2 cellular contexts compared by ENCODE assay signal in genomic region chr7:101945034-101945758, GRCh38.
TF ChIP-seq lines count a peak whose summit lies in the region.

No MANE protein-coding gene starts in this region.

TF ChIP-seq in liver, 16 proteins besides CTCF, POLR2A, EP300 and RAD21:
- peak in 1 of 2 donors; percentile 37 for TF ChIP-seq RXRA (IDR thresholded peaks at IDR 0.05)
- TF ChIP-seq GABPA (IDR thresholded peaks at IDR 0.05 in 1 of 2, conservative IDR thresholded peaks at IDR 0.05 in 1 of 2), result no peak
- no peak for TF ChIP-seq FOXA2 (IDR thresholded peaks at IDR 0.05)
- no peak for TF ChIP-seq SP1 (IDR thresholded peaks at IDR 0.05)
- TF ChIP-seq NR2F2 (IDR thresholded peaks at IDR 0.05), result no peak
- no peak for TF ChIP-seq JUND (IDR thresholded peaks at IDR 0.05)
- no peak for TF ChIP-seq TAF1 (conservative IDR thresholded peaks at IDR 0.05)
- no peak for TF ChIP-seq ATF3 (IDR thresholded peaks at IDR 0.05)
- TF ChIP-seq ZBTB33 (IDR thresholded peaks at IDR 0.05), result no peak
- peak; percentile 22 to 54 for TF ChIP-seq HNF4A (conservative IDR thresholded peaks at IDR 0.05)
- TF ChIP-seq MAX (IDR thresholded peaks at IDR 0.05), result no peak
- TF ChIP-seq YY1 (IDR thresholded peaks at IDR 0.05), result no peak
- TF ChIP-seq FOXA1 (IDR thresholded peaks at IDR 0.05), result no peak
- no peak for TF ChIP-seq EGR1 (IDR thresholded peaks at IDR 0.05; ENCODE audit: low read depth in 2 of 2)
- TF ChIP-seq, protein P1, sequence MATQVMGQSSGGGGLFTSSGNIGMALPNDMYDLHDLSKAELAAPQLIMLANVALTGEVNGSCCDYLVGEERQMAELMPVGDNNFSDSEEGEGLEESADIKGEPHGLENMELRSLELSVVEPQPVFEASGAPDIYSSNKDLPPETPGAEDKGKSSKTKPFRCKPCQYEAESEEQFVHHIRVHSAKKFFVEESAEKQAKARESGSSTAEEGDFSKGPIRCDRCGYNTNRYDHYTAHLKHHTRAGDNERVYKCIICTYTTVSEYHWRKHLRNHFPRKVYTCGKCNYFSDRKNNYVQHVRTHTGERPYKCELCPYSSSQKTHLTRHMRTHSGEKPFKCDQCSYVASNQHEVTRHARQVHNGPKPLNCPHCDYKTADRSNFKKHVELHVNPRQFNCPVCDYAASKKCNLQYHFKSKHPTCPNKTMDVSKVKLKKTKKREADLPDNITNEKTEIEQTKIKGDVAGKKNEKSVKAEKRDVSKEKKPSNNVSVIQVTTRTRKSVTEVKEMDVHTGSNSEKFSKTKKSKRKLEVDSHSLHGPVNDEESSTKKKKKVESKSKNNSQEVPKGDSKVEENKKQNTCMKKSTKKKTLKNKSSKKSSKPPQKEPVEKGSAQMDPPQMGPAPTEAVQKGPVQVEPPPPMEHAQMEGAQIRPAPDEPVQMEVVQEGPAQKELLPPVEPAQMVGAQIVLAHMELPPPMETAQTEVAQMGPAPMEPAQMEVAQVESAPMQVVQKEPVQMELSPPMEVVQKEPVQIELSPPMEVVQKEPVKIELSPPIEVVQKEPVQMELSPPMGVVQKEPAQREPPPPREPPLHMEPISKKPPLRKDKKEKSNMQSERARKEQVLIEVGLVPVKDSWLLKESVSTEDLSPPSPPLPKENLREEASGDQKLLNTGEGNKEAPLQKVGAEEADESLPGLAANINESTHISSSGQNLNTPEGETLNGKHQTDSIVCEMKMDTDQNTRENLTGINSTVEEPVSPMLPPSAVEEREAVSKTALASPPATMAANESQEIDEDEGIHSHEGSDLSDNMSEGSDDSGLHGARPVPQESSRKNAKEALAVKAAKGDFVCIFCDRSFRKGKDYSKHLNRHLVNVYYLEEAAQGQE (IDR thresholded peaks at IDR 0.05), result no peak
- TF ChIP-seq HNF4G (IDR thresholded peaks at IDR 0.05), result no peak

TF ChIP-seq in HepG2, 621 proteins besides CTCF, POLR2A, EP300 and RAD21:
- no peak for TF ChIP-seq LBX2 (CRISPR knock-in tag; IDR thresholded peaks at IDR 0.05; ENCODE audit: borderline replicate concordance)
- TF ChIP-seq ATAD3A (CRISPR knock-in tag; IDR thresholded peaks at IDR 0.05), result no peak
- TF ChIP-seq ZBTB3 (CRISPR knock-in tag; IDR thresholded peaks at IDR 0.05; ENCODE audit: borderline replicate concordance, low read depth), result no peak
- no peak for TF ChIP-seq ZNF737 (CRISPR knock-in tag; IDR thresholded peaks at IDR 0.05; ENCODE audit: borderline replicate concordance)
- no peak for TF ChIP-seq ZNF558 (CRISPR knock-in tag; IDR thresholded peaks at IDR 0.05; ENCODE audit: borderline replicate concordance)
- TF ChIP-seq ZNF180 (CRISPR knock-in tag; IDR thresholded peaks at IDR 0.05; ENCODE audit: borderline replicate concordance, low read depth), result no peak
- TF ChIP-seq ZNF260 (CRISPR knock-in tag; IDR thresholded peaks at IDR 0.05; ENCODE audit: borderline replicate concordance, low read depth), result no peak
- TF ChIP-seq KDM5A (IDR thresholded peaks at IDR 0.05; ENCODE audit: borderline replicate concordance, low read length), result no peak
- TF ChIP-seq, protein P2, sequence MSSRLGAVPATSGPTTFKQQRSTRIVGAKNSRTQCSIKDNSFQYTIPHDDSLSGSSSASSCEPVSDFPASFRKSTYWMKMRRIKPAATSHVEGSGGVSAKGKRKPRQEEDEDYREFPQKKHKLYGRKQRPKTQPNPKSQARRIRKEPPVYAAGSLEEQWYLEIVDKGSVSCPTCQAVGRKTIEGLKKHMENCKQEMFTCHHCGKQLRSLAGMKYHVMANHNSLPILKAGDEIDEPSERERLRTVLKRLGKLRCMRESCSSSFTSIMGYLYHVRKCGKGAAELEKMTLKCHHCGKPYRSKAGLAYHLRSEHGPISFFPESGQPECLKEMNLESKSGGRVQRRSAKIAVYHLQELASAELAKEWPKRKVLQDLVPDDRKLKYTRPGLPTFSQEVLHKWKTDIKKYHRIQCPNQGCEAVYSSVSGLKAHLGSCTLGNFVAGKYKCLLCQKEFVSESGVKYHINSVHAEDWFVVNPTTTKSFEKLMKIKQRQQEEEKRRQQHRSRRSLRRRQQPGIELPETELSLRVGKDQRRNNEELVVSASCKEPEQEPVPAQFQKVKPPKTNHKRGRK (CRISPR knock-in tag; IDR thresholded peaks at IDR 0.05), result no peak
- TF ChIP-seq SRSF9 (IDR thresholded peaks at IDR 0.05; ENCODE audit: borderline replicate concordance, insufficient read depth, low read depth, low read length, poor library complexity, severe bottlenecking), result no peak
- no peak for TF ChIP-seq SP5 (CRISPR knock-in tag; IDR thresholded peaks at IDR 0.05; ENCODE audit: borderline replicate concordance, low read depth)
- no peak for TF ChIP-seq MIER3 (CRISPR knock-in tag; IDR thresholded peaks at IDR 0.05; ENCODE audit: borderline replicate concordance)
- no peak for TF ChIP-seq KLF11 (CRISPR knock-in tag; IDR thresholded peaks at IDR 0.05)
- TF ChIP-seq HOXA3 (CRISPR knock-in tag; IDR thresholded peaks at IDR 0.05), result no peak
- TF ChIP-seq MAFG (CRISPR knock-in tag; IDR thresholded peaks at IDR 0.05), result no peak
- TF ChIP-seq HNRNPLL (IDR thresholded peaks at IDR 0.05; ENCODE audit: low read depth, low read length, poor library complexity, severe bottlenecking), result no peak
- TF ChIP-seq, protein P1 (IDR thresholded peaks at IDR 0.05; ENCODE audit: borderline replicate concordance in 1 of 2, low read depth in 1 of 2, low read length in 2 of 2), result no peak
- TF ChIP-seq ZNF343 (CRISPR knock-in tag; IDR thresholded peaks at IDR 0.05), result no peak
- no peak for TF ChIP-seq NAIF1 (CRISPR knock-in tag; IDR thresholded peaks at IDR 0.05; ENCODE audit: borderline replicate concordance)
